12 cellular contexts compared by ENCODE assay signal in genomic region chr7:143714581-143715459, GRCh38. TPM values are rescaled to one million over a fixed set of nuclear protein-coding genes. Genes with fewer than 3 reads are reported as not detected.
DNase-seq lines count a peak whose midpoint lies in the region; ATAC-seq and TF ChIP-seq lines count a peak whose summit lies in the region.
"Not testable (repeated sequence)": the region's sequence is repeated elsewhere in the genome, so short reads cannot be mapped to it uniquely, and the experiment has no call there.
"Had no signal": no experiment of that assay in that cellular context is flagged by ENCODE, and none has a peak within 500 bp of the region (broad histone marks: within the 10 kb centered on the region; RNA-seq: fewer than 3 reads in every experiment).

No MANE protein-coding gene starts in this region.

- H3K27ac Mint-ChIP-seq in CD4-positive, alpha-beta T cell; activated CD4-positive, alpha-beta T cell treated with anti-CD3 and anti-CD28 coated beads for 36 hours; activated T-helper 17 cell treated with anti-CD3 and anti-CD28 coated beads, Interleukin-2, amount 50 U/mL, for 72 hours; central memory CD8-positive, alpha-beta T cell (ENCODE audit: low read depth); stimulated activated effector memory CD8-positive, alpha-beta T cell treated with anti-CD3 and anti-CD28 coated beads, Interleukin-12 subunit alpha, Interleukin-12 subunit beta, amount 100 ng/mL, for 72 hours: not testable (repeated sequence)

- DNase-seq in CD4-positive, alpha-beta T cell; PC-3; activated CD4-positive, alpha-beta T cell treated with anti-CD3 and anti-CD28 coated beads for 36 hours; central memory CD8-positive, alpha-beta T cell (ENCODE audit: low spot score in 2 of 2); mucosa of descending colon; stimulated activated effector memory CD8-positive, alpha-beta T cell treated with anti-CD3 and anti-CD28 coated beads, Interleukin-12 subunit alpha, Interleukin-12 subunit beta, amount 100 ng/mL, for 72 hours (ENCODE audit: low spot score in 2 of 2): not testable (repeated sequence)

- not testable (repeated sequence) for BruUV-seq in PC-3 (replicated peaks; lab: Mats Ljungman, UMichigan)

- H3K4me3 Mint-ChIP-seq in CD4-positive, alpha-beta T cell; activated CD4-positive, alpha-beta T cell treated with anti-CD3 and anti-CD28 coated beads for 36 hours; activated T-helper 17 cell treated with anti-CD3 and anti-CD28 coated beads, Interleukin-2, amount 50 U/mL, for 72 hours; central memory CD8-positive, alpha-beta T cell; stimulated activated effector memory CD8-positive, alpha-beta T cell treated with anti-CD3 and anti-CD28 coated beads, Interleukin-12 subunit alpha, Interleukin-12 subunit beta, amount 100 ng/mL, for 72 hours: not testable (repeated sequence)

- not testable (repeated sequence) for H3K36me3 Mint-ChIP-seq in CD4-positive, alpha-beta T cell (ENCODE audit: low read depth); activated CD4-positive, alpha-beta T cell treated with anti-CD3 and anti-CD28 coated beads for 36 hours (ENCODE audit: low read depth); activated T-helper 17 cell treated with anti-CD3 and anti-CD28 coated beads, Interleukin-2, amount 50 U/mL, for 72 hours (ENCODE audit: low read depth); central memory CD8-positive, alpha-beta T cell (ENCODE audit: insufficient read depth); stimulated activated effector memory CD8-positive, alpha-beta T cell treated with anti-CD3 and anti-CD28 coated beads, Interleukin-12 subunit alpha, Interleukin-12 subunit beta, amount 100 ng/mL, for 72 hours

- not testable (repeated sequence) for H3K9ac ChIP-seq in PC-3 (ENCODE audit: low read length)

- H3K9me2 ChIP-seq in PC-3 (replicated peaks; ENCODE audit: low read length) = not testable (repeated sequence)

- CTCF ChIA-PET in CD4-positive, alpha-beta T cell (lab: Charles Lee); PC-3 (lab: Charles Lee); activated CD4-positive, alpha-beta T cell treated with anti-CD3 and anti-CD28 coated beads for 36 hours (lab: Charles Lee): not testable (repeated sequence)

- H3K4me1 ChIP-seq in PC-3 (ENCODE audit: insufficient read depth, low read length); mucosa of descending colon (ENCODE audit: low read depth): not testable (repeated sequence)

- not testable (repeated sequence) for H3K27ac ChIP-seq in CD4-positive, alpha-beta T cell (ENCODE audit: low read depth, low read length); PC-3 (ENCODE audit: low read length)

- POLR2A ChIA-PET in CD4-positive, alpha-beta T cell (lab: Charles Lee); PC-3 (lab: Charles Lee; ENCODE audit: unreplicated experiment); activated CD4-positive, alpha-beta T cell treated with anti-CD3 and anti-CD28 coated beads for 36 hours (lab: Charles Lee): not testable (repeated sequence)

- not testable (repeated sequence) for H3K36me3 ChIP-seq in PC-3 (ENCODE audit: low read depth, low read length); mucosa of descending colon (ENCODE audit: low read depth)

- not testable (repeated sequence) for H3K4me3 ChIP-seq in PC-3 (ENCODE audit: low read length); mucosa of descending colon

- H3K27me3 ChIP-seq in CD4-positive, alpha-beta T cell (ENCODE audit: control insufficient read depth, insufficient read depth, low read length); PC-3 (ENCODE audit: low read length): not testable (repeated sequence)

- not testable (repeated sequence) for H3K9me3 Mint-ChIP-seq in CD4-positive, alpha-beta T cell; activated CD4-positive, alpha-beta T cell treated with anti-CD3 and anti-CD28 coated beads for 36 hours (ENCODE audit: low read depth); activated T-helper 17 cell treated with anti-CD3 and anti-CD28 coated beads, Interleukin-2, amount 50 U/mL, for 72 hours; central memory CD8-positive, alpha-beta T cell; stimulated activated effector memory CD8-positive, alpha-beta T cell treated with anti-CD3 and anti-CD28 coated beads, Interleukin-12 subunit alpha, Interleukin-12 subunit beta, amount 100 ng/mL, for 72 hours

- H3K79me2 ChIP-seq in PC-3 (ENCODE audit: low read length) = not testable (repeated sequence)

- H4K20me1 ChIP-seq in PC-3 (ENCODE audit: low read length) = not testable (repeated sequence)

- not testable (repeated sequence) for H3K4me2 ChIP-seq in PC-3 (ENCODE audit: low read length)

- not testable (repeated sequence) for H3K4me1 Mint-ChIP-seq in CD4-positive, alpha-beta T cell (ENCODE audit: low read depth); activated CD4-positive, alpha-beta T cell treated with anti-CD3 and anti-CD28 coated beads for 36 hours; activated T-helper 17 cell treated with anti-CD3 and anti-CD28 coated beads, Interleukin-2, amount 50 U/mL, for 72 hours; central memory CD8-positive, alpha-beta T cell; stimulated activated effector memory CD8-positive, alpha-beta T cell treated with anti-CD3 and anti-CD28 coated beads, Interleukin-12 subunit alpha, Interleukin-12 subunit beta, amount 100 ng/mL, for 72 hours

- peak; percentile 88 for ATAC-seq in CD4-positive, alpha-beta T cell (ENCODE audit: poor library complexity)
- peak; percentile 44 for ATAC-seq in HG02678 (IDR thresholded peaks at IDR 0.05; ENCODE audit: unreplicated experiment)
- ATAC-seq in PC-3 = peak; percentile 8; the same call in 1 of the 2 replicates
- peak; percentile 77 for ATAC-seq in activated CD4-positive, alpha-beta T cell treated with anti-CD3 and anti-CD28 coated beads for 36 hours
- ATAC-seq in activated T-helper 17 cell treated with anti-CD3 and anti-CD28 coated beads, Interleukin-2, amount 50 U/mL, for 72 hours (replicated peaks) = peak; percentile 69
- peak; percentile 80 for ATAC-seq in central memory CD8-positive, alpha-beta T cell (replicated peaks; ENCODE audit: extremely low read depth, poor library complexity, severe bottlenecking)
- peak; percentile 68 for ATAC-seq in mucosa of descending colon
- peak; percentile 73 for ATAC-seq in stimulated activated effector memory CD8-positive, alpha-beta T cell treated with anti-CD3 and anti-CD28 coated beads, Interleukin-12 subunit alpha, Interleukin-12 subunit beta, amount 100 ng/mL, for 72 hours

- TF ChIP-seq CTCF in CD4-positive, alpha-beta T cell (IDR thresholded peaks at IDR 0.05); PC-3 (conservative IDR thresholded peaks at IDR 0.05; ENCODE audit: low read depth, low read length); mucosa of descending colon (IDR thresholded peaks at IDR 0.05): not testable (repeated sequence)

- not testable (repeated sequence) for H2AFZ ChIP-seq in PC-3 (ENCODE audit: low read length)

- not testable (repeated sequence) for H3F3A ChIP-seq in PC-3 (ENCODE audit: low read length, unreplicated experiment)

- H3K9me3 ChIP-seq in CD4-positive, alpha-beta T cell (ENCODE audit: control insufficient read depth, low read length); PC-3 (ENCODE audit: low read length); mucosa of descending colon: not testable (repeated sequence)

- intact Hi-C loops in CD4-positive, alpha-beta T cell (cut with DNase I, micrococcal nuclease); PC-3 (cut with micrococcal nuclease); activated CD4-positive, alpha-beta T cell treated with anti-CD3 and anti-CD28 coated beads for 36 hours (cut with DNase I, micrococcal nuclease); mucosa of descending colon (cut with DNase I, micrococcal nuclease): not testable (repeated sequence)

- H3K27me3 Mint-ChIP-seq in CD4-positive, alpha-beta T cell; activated CD4-positive, alpha-beta T cell treated with anti-CD3 and anti-CD28 coated beads for 36 hours; activated T-helper 17 cell treated with anti-CD3 and anti-CD28 coated beads, Interleukin-2, amount 50 U/mL, for 72 hours; central memory CD8-positive, alpha-beta T cell: not testable (repeated sequence)

RNA-seq across cellular contexts. Expression of gene CTAGE6, which starts 42.7 kb away (rescaled TPM):
- under 1 TPM; 0.11 to 0.34 TPM for total RNA-seq in CD4-positive, alpha-beta T cell
- total RNA-seq in PC-3 (2014; rRNA removed) (not detected in 2 replicates), mucosa of descending colon (under 1 TPM; 0.17 to 0.44 (median 0.29) TPM)
- 1 to 10 TPM in 1 of 2 experiments, under 1 TPM in 1; 0.94 to 1.5 TPM for total RNA-seq in activated CD4-positive, alpha-beta T cell treated with anti-CD3 and anti-CD28 coated beads for 36 hours
- 10 to 100 TPM in 1 of 2 donors, 1 to 10 TPM in 1; 2.3 to 10.0 TPM for total RNA-seq in activated T-helper 17 cell treated with anti-CD3 and anti-CD28 coated beads, Interleukin-2, amount 50 U/mL, for 72 hours
- total RNA-seq: Daoy, G401, GM23338, H9 had no signal

Comparison
In these comparisons a context has a peak if more than half of its experiments do, and no peak if none do; other contexts are left out.
1. ATAC-seq: peak in every context shown above with its lines; median percentile 88 in CD4-positive, alpha-beta T cell; 80 in central memory CD8-positive, alpha-beta T cell; 77 in activated CD4-positive, alpha-beta T cell treated with anti-CD3 and anti-CD28 coated beads for 36 hours; 73 in stimulated activated effector memory CD8-positive, alpha-beta T cell treated with anti-CD3 and anti-CD28 coated beads, Interleukin-12 subunit alpha, Interleukin-12 subunit beta, amount 100 ng/mL, for 72 hours; 69 in activated T-helper 17 cell treated with anti-CD3 and anti-CD28 coated beads, Interleukin-2, amount 50 U/mL, for 72 hours; 68 in mucosa of descending colon; 44 in HG02678; 8 in PC-3.